ENCODE assay signal across 11 cellular contexts in the genomic region with DNA sequence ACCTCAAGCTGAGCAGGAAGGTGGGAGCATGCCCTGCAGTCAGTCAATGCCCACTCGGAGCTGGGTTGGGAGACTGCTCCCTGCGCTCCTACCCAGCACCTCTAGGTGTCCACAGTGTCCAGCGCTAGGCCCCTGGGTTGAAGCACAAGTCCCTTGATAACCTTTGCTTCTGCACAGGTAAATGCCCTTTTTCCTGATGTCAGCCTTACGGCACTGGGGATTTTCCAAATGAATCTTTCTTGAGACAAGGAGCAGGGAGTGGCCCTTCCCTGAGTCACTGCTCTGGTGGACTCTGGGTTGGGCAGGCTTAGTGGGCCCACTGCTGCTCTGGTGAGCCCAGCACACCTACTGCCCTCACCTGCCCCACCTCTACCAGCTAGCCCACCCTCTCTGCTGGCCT.
DNase-seq lines count a peak whose midpoint lies in the region; ATAC-seq and TF ChIP-seq lines count a peak whose summit lies in the region.
"Had no signal": no experiment of that assay in that cellular context is flagged by ENCODE, and none has a peak within 500 bp of the region (broad histone marks: within the 10 kb centered on the region; RNA-seq: fewer than 3 reads in every experiment).

No MANE protein-coding gene starts in this region.

- H3K9ac ChIP-seq in PC-3 (ENCODE audit: low read length) = no peak overlapping the region

- H3K27me3 Mint-ChIP-seq in glutamatergic neuron (ENCODE audit: unreplicated experiment) = peaks cover 3% of the 10 kb centered on the region

- WGBS in psoas muscle, 3 donors = 78 to 82% (median 81%) methylated on average over 4 of the region's 4 CpGs

- H3K4me1 ChIP-seq in PC-3 (ENCODE audit: insufficient read depth, low read length) (peaks cover 10% of the 10 kb centered on the region), cardiac muscle cell (ENCODE audit: low read depth) (no peaks in the 10 kb centered on the region), psoas muscle (no peaks in the 10 kb centered on the region)

- H3K36me3 Mint-ChIP-seq in glutamatergic neuron (ENCODE audit: unreplicated experiment) = no peaks in the 10 kb centered on the region

- H4K20me1 ChIP-seq in PC-3 (ENCODE audit: low read length) = no peaks in the 10 kb centered on the region

- H3K9me3 ChIP-seq in PC-3 (ENCODE audit: low read length) (no peaks in the 10 kb centered on the region), cardiac muscle cell (ENCODE audit: low read depth) (no peaks in the 10 kb centered on the region), psoas muscle (no peaks in the 10 kb centered on the region)

- no peaks in the 10 kb centered on the region for H3K9me2 ChIP-seq in PC-3 (replicated peaks; ENCODE audit: low read length)

- intact Hi-C loops in PC-3 (cut with micrococcal nuclease) (loop anchor here (10.0 kb wide), 1 partner anchor 92 kb away; no protein-coding TSS in a partner anchor), psoas muscle (cut with DNase I) (no loop called here)

- no peaks in the 10 kb centered on the region for H3F3A ChIP-seq in PC-3 (ENCODE audit: low read length, unreplicated experiment)

- POLR2A ChIA-PET in PC-3 (lab: Charles Lee; ENCODE audit: unreplicated experiment) = no interaction called here

- H3K4me3 Mint-ChIP-seq in glutamatergic neuron (ENCODE audit: unreplicated experiment) = no peak overlapping the region

- DNase-seq in NCI-H1417 (lab: John Stamatoyannopoulos, UW) (peak in 2 of 3 experiments; percentile 14 to 52), NCI-H1417 treated with DMSO at 0.1 percent for 48 hours (lab: John Stamatoyannopoulos, UW) (no peak), PC-3 (peak; percentile 50), cardiac muscle cell (ENCODE audit: low read depth in 1 of 2, low spot score in 1 of 2) (peak in 1 of 2 donors; percentile 72), psoas muscle (no peak), glutamatergic neuron (no peak)
- DNase-seq in central memory CD4-positive, alpha-beta T cell = no peak
- DNase-seq: ACHN; NCI-H446; stimulated activated CD4-positive, alpha-beta T cell treated with anti-CD3 and anti-CD28 coated beads, Interleukin-12 subunit alpha, Interleukin-12 subunit beta, amount 100 ng/mL, for 4 hours had no signal

- ATAC-seq in PC-3 (peak; percentile 77), psoas muscle (peak in 3 of 4 donors; percentile 45 to 68 (median 52)), GM18519 (IDR thresholded peaks at IDR 0.05; ENCODE audit: low FRiP score, unreplicated experiment) (no peak)

- no peaks in the 10 kb centered on the region for H3K4me1 Mint-ChIP-seq in glutamatergic neuron (ENCODE audit: low read depth, unreplicated experiment)

- no peaks in the 10 kb centered on the region for H3K79me2 ChIP-seq in PC-3 (ENCODE audit: low read length)

- H3K9me3 Mint-ChIP-seq in glutamatergic neuron (ENCODE audit: unreplicated experiment) = no peaks in the 10 kb centered on the region

- H3K36me3 ChIP-seq in PC-3 (ENCODE audit: low read depth, low read length) = no peaks in the 10 kb centered on the region
- no peaks in the 10 kb centered on the region for H3K36me3 ChIP-seq in cardiac muscle cell
- H3K36me3 ChIP-seq in psoas muscle (ENCODE audit: insufficient read depth in 1 of 2, low read depth in 1 of 2) = no peaks in the 10 kb centered on the region

- peak; percentile 50 for TF ChIP-seq CTCF in PC-3 (conservative IDR thresholded peaks at IDR 0.05; ENCODE audit: low read depth, low read length)
- TF ChIP-seq CTCF in cardiac muscle cell (IDR thresholded peaks at IDR 0.05; ENCODE audit: low read depth, low read length) = peak; percentile 7
- TF ChIP-seq CTCF in psoas muscle (IDR thresholded peaks at IDR 0.05) = no peak
- no peak for TF ChIP-seq CTCF in glutamatergic neuron (IDR thresholded peaks at IDR 0.05; ENCODE audit: partially characterized antibody, unreplicated experiment)

- H3K4me3 ChIP-seq in PC-3 (ENCODE audit: low read length) (no peak overlapping the region), cardiac muscle cell (no peak overlapping the region), psoas muscle (no peak overlapping the region)

- H3K4me2 ChIP-seq in PC-3 (ENCODE audit: low read length) = no peak overlapping the region

- H3K27me3 ChIP-seq in PC-3 (ENCODE audit: low read length) (no peaks in the 10 kb centered on the region), cardiac muscle cell (no peaks in the 10 kb centered on the region), psoas muscle (ENCODE audit: insufficient read depth in 3 of 3, low read length in 2 of 3) (no peaks in the 10 kb centered on the region)

- no TSS peak for BruUV-seq in PC-3 (replicated peaks; lab: Mats Ljungman, UMichigan)

- CTCF ChIA-PET in PC-3 (lab: Charles Lee) = interaction anchor here (1.2 kb wide), 1 partner anchor 92 kb away, joined by 4 read pairs; no protein-coding TSS in a partner anchor

- H2AFZ ChIP-seq in PC-3 (ENCODE audit: low read length) = no peak overlapping the region

- H3K27ac ChIP-seq in PC-3 (ENCODE audit: low read length) (0 out of 2 replicates have a peak overlapping the region, but pooled peaks have one; percentile 30), cardiac muscle cell (peak overlapping the region; percentile 56), psoas muscle (no peak overlapping the region)

- H3K27ac Mint-ChIP-seq in glutamatergic neuron (ENCODE audit: unreplicated experiment) = no peak overlapping the region

Comparison
In these comparisons a context has a peak if more than half of its experiments do, and no peak if none do; other contexts are left out.
1. DNase-seq: peak in NCI-H1417 (2 of 3) and PC-3 (single experiment); none in NCI-H1417 treated with DMSO at 0.1 percent for 48 hours (single experiment), psoas muscle (0 of 2), glutamatergic neuron (single experiment) and central memory CD4-positive, alpha-beta T cell (single experiment).
2. CTCF ChIP-seq: peak in PC-3 (single experiment) and cardiac muscle cell (single experiment); none in psoas muscle (single experiment) and glutamatergic neuron (single experiment).